Comparison of ENCODE assay signal across 8 cellular contexts in the genomic region with DNA sequence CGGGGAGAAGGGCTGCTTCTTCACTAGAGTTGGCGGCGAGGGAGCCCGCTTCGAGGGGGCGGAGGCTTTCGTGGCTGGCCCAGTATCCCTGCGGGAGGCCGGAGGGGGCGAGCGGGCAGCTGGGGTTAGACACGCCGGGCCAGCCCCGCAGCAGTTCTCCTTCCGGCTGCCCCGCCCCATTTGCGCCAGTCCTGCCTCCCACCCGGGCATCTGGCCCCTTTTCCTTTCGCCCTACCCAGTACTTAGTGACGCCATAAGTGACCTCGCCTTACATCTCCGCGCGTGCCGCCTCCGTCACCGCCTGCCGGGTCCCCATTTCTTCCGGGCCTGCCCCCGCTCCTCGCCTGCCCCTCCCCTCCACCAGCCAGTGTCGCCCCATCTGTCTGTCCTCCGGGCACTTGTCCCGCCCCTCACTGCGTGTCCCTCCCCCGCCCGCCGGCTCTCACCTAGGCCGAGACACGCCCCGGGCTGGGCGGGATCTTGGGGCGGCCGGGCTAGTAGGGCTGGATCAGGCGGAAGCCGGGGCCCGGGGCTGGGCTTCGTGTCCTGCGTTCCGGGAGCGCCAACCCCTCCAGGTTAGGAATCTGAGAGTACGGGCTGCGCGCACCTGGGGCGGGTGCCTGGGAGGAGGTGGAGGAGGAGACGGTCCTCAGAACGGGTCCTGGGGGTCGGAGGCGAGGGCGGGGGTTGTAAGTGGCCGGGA. TPM values are rescaled to one million over a fixed set of nuclear protein-coding genes. Genes with fewer than 3 reads are reported as not detected.
DNase-seq lines count a peak whose midpoint lies in the region; ATAC-seq and TF ChIP-seq lines count a peak whose summit lies in the region.

No MANE protein-coding gene starts in this region.

- no peaks in the 10 kb centered on the region for H3K27me3 ChIP-seq in right lobe of liver

- no peaks in the 10 kb centered on the region for H3K9me3 Mint-ChIP-seq in activated CD4-positive, alpha-beta T cell treated with anti-CD3 and anti-CD28 coated beads, Interleukin-2, amount 10 ng/mL, durations not matched to agents 24 days and 14 days

- peak overlapping the region; percentile 94 for H3K27ac Mint-ChIP-seq in activated CD4-positive, alpha-beta T cell treated with anti-CD3 and anti-CD28 coated beads, Interleukin-2, amount 10 ng/mL, durations not matched to agents 24 days and 14 days

- peaks cover 49% of the 10 kb centered on the region for H3K36me3 Mint-ChIP-seq in activated CD4-positive, alpha-beta T cell treated with anti-CD3 and anti-CD28 coated beads, Interleukin-2, amount 10 ng/mL, durations not matched to agents 24 days and 14 days (ENCODE audit: low read depth)

- no peak for TF ChIP-seq CTCF in right lobe of liver (IDR thresholded peaks at IDR 0.05)

- TF ChIP-seq POLR2A in right lobe of liver (IDR thresholded peaks at IDR 0.05), result peak; percentile 66

- H3K4me3 ChIP-seq in right lobe of liver, result peak overlapping the region; percentile 59 to 70 (median 63)

- H3K27me3 Mint-ChIP-seq in activated CD4-positive, alpha-beta T cell treated with anti-CD3 and anti-CD28 coated beads, Interleukin-2, amount 10 ng/mL, durations not matched to agents 24 days and 14 days, result no peaks in the 10 kb centered on the region

- H3K27ac ChIP-seq in right lobe of liver, result peak overlapping the region; percentile 21 to 62 (median 37)

- no peaks in the 10 kb centered on the region for H3K9me3 ChIP-seq in right lobe of liver

- peaks cover 49% of the 10 kb centered on the region for H3K4me1 Mint-ChIP-seq in activated CD4-positive, alpha-beta T cell treated with anti-CD3 and anti-CD28 coated beads, Interleukin-2, amount 10 ng/mL, durations not matched to agents 24 days and 14 days

- ATAC-seq in GM19035 (IDR thresholded peaks at IDR 0.05; ENCODE audit: unreplicated experiment) (peak; percentile 76), HG03196 (IDR thresholded peaks at IDR 0.05; ENCODE audit: unreplicated experiment) (peak; percentile 50), right lobe of liver (peak; percentile 95 to 97 (median 96))

- H3K4me1 ChIP-seq in right lobe of liver, result peaks cover 0 to 9% (median 0%) of the 10 kb centered on the region in 4 donors

- DNase-seq in AG08395 (ENCODE audit: low spot score) (peak; percentile 58), NCI-H510A (lab: John Stamatoyannopoulos, UW) (peak; percentile 99), dedifferentiated amniotic fluid mesenchymal stem cell (ENCODE audit: extremely low spot score) (peak; percentile 44), right lobe of liver (peak; percentile 96 to 97 (median 96))
- peak; percentile 98 for DNase-seq in activated CD4-positive, alpha-beta T cell treated with anti-CD3 and anti-CD28 coated beads, Interleukin-2, amount 10 ng/mL, durations not matched to agents 24 days and 14 days
- peak; percentile 92 to 97 (median 92) for DNase-seq in stimulated activated CD4-positive, alpha-beta T cell treated with anti-CD3 and anti-CD28 coated beads, TNF-alpha, amount 100 ng/mL, for 4 hours (ENCODE audit: low read depth in 3 of 3)

- H3K4me3 Mint-ChIP-seq in activated CD4-positive, alpha-beta T cell treated with anti-CD3 and anti-CD28 coated beads, Interleukin-2, amount 10 ng/mL, durations not matched to agents 24 days and 14 days, result peak overlapping the region; percentile 89

- 0% methylated on average over 20 of the region's 61 CpGs for WGBS in right lobe of liver (ENCODE audit: insufficient coverage, low coverage, low lambda C conversion rate, missing lambda C conversion rate)

- no peaks in the 10 kb centered on the region for H3K36me3 ChIP-seq in right lobe of liver

- intact Hi-C loops in activated CD4-positive, alpha-beta T cell treated with anti-CD3 and anti-CD28 coated beads, Interleukin-2, amount 10 ng/mL, durations not matched to agents 24 days and 14 days (cut with micrococcal nuclease), result loop anchor here (1.0 kb wide), 2 partner anchors 18 to 25 kb away; no protein-coding TSS in a partner anchor
- intact Hi-C loops in right lobe of liver (cut with DNase I), result no loop called here

RNA-seq across cellular contexts. Expression of a gene that starts 14.3 kb away (rescaled TPM):
- total RNA-seq in activated CD4-positive, alpha-beta T cell treated with anti-CD3 and anti-CD28 coated beads, Interleukin-2, amount 10 ng/mL, durations not matched to agents 24 days and 14 days, result 0.28 and 0.40 TPM in 2 replicates
- total RNA-seq in right lobe of liver, result not detected

RNA-seq across cellular contexts. Expression of a gene that starts 25.9 kb away (rescaled TPM):
- total RNA-seq in activated CD4-positive, alpha-beta T cell treated with anti-CD3 and anti-CD28 coated beads, Interleukin-2, amount 10 ng/mL, durations not matched to agents 24 days and 14 days, result 325 and 329 TPM in 2 replicates
- total RNA-seq in right lobe of liver, result 1 to 10 TPM; 3.7 to 10.0 (median 5.1) TPM

Comparison
In these comparisons a context has a peak if more than half of its experiments do, and no peak if none do; other contexts are left out.
1. Peak in every context shown above with its lines: DNase-seq, ATAC-seq, H3K4me3 ChIP-seq and H3K27ac ChIP-seq.
2. DNase-seq: peak in every context shown above with its lines; median percentile 99 in NCI-H510A; 98 in activated CD4-positive, alpha-beta T cell treated with anti-CD3 and anti-CD28 coated beads, Interleukin-2, amount 10 ng/mL, durations not matched to agents 24 days and 14 days; 96 in right lobe of liver; 92 in stimulated activated CD4-positive, alpha-beta T cell treated with anti-CD3 and anti-CD28 coated beads, TNF-alpha, amount 100 ng/mL, for 4 hours; 58 in AG08395; 44 in dedifferentiated amniotic fluid mesenchymal stem cell.
3. RNA of a gene that starts 25.9 kb away (total RNA-seq): 325 to 329 TPM in activated CD4-positive, alpha-beta T cell treated with anti-CD3 and anti-CD28 coated beads, Interleukin-2, amount 10 ng/mL, durations not matched to agents 24 days and 14 days; 3.7 to 10.0 TPM in right lobe of liver; every median in the first group is over 10 times any median in the second.